Comparison of ENCODE assay signal across 27 cellular contexts in genomic region chr6:73637404-73637803, GRCh38.
"Had no signal": no experiment of that assay in that cellular context is flagged by ENCODE, and none has a peak within 500 bp of the region (broad histone marks: within the 10 kb centered on the region; RNA-seq: fewer than 3 reads in every experiment).

No MANE protein-coding gene starts in this region.

- DNase-seq: activated CD4-positive, alpha-beta memory T cell treated with anti-CD3 and anti-CD28 coated beads, Interleukin-2, amount 10 ng/mL, durations not matched to agents 7 days and 5 days; activated CD4-positive, alpha-beta T cell treated with anti-CD3 and anti-CD28 coated beads for 1 hour; activated CD4-positive, alpha-beta T cell treated with anti-CD3 and anti-CD28 coated beads, Interleukin-2, amount 10 ng/mL, durations not matched to agents 7 days and 5 days; activated CD8-positive, alpha-beta memory T cell treated with anti-CD3 and anti-CD28 coated beads, Interleukin-2, amount 50 U/mL, for 48 hours; activated gamma-delta T cell treated with Interleukin-2 at 50 U/mL for 16 hours; activated naive CD4-positive, alpha-beta T cell treated with anti-CD3 and anti-CD28 coated beads, Interleukin-2, amount 50 U/mL, for 16 hours; activated T-cell treated with anti-CD3 and anti-CD28 coated beads, Interleukin-2, amount 50 U/mL, for 24 hours; amygdala; caudate nucleus; foreskin fibroblast; head of caudate nucleus; hypothalamus; immature natural killer cell; kidney; left colon; naive B cell; pancreas; right cardiac atrium; stimulated activated CD4-positive, alpha-beta T cell treated with anti-CD3 and anti-CD28 coated beads, Interleukin-15, amount 100 ng/mL, for 24 hours; stimulated activated CD4-positive, alpha-beta T cell treated with anti-CD3 and anti-CD28 coated beads, Interleukin-2, amount 100 ng/mL, for 24 hours; stimulated activated naive B cell treated with anti-CD40 and anti-IgM and Interleukin-4, amounts not matched to agents 10 μg/mL and 1 μg/mL and 100 μg/mL, for 72 hours; stomach; tibial artery; upper lobe of right lung had no signal

- H3K4me3 ChIP-seq: pancreas, stomach, tibial artery, upper lobe of right lung had no signal

- ATAC-seq: esophagus mucosa; left colon; pancreas; right cardiac atrium; stimulated activated naive B cell treated with anti-CD40 and anti-IgM and Interleukin-4, amounts not matched to agents 10 μg/mL and 1 μg/mL and 100 μg/mL, for 72 hours; upper lobe of right lung; WTC11 had no signal

- H3K9me3 ChIP-seq: pancreas, stomach, tibial artery, upper lobe of right lung had no signal

- H3K27ac ChIP-seq: pancreas, stomach, upper lobe of right lung had no signal

- FAIRE-seq: endothelial cell of umbilical vein, kidney, pancreas had no signal

- H3K4me1 ChIP-seq: upper lobe of right lung had no signal

- H3K27me3 ChIP-seq: pancreas, stomach, tibial artery, upper lobe of right lung had no signal
